In the genomic region with DNA sequence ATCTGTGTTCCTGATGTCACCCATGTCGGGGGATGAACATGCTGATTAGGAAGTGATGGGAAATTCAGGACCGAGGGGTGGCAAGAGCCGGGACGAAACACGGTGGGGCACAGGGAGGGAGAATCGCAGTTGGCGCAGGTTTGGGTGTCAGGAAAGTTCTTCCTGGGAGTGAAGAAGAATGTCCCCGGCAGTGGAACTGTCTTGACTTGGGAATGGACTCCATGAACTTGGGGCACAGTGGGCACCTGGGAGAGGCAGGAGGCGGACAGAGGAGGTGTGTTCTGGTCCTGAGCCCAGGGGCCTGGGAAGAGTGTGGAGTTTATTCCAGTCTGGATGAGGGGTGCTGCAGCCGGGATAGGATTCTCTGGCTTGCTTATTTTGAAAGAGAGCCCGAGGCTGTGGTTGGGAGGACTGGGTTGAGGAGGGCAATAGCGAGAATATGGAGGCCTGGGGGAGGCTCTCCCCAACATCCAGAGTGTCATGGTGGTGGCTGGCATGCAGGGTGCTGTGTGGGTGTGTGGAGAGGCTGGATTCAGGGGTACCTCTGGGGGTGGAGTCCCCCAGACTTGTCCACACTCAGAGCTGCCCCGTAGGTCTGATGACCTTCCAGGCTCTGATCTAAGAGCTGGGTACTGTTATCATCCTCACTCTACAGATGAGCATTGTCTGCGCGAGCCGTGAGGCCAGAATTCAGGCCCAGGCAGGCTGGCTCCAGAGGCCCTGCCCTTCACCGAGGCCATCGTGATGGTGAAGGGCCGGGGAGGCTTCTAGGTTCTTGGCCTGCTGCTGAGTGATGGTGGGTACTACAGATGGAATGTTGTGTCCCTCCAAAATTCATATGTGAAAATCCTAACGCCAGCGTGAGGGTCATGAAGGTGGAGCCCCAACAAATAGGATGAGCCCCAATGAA, we compare ENCODE assay signal across 9 cellular contexts.
"Had no signal": no experiment of that assay in that cellular context is flagged by ENCODE, and none has a peak within 500 bp of the region (broad histone marks: within the 10 kb centered on the region; RNA-seq: fewer than 3 reads in every experiment).

No MANE protein-coding gene starts in this region.

- ATAC-seq: activated CD8-positive, alpha-beta T cell treated with anti-CD3 and anti-CD28 coated beads for 36 hours; left lobe of liver had no signal

- H3K27me3 ChIP-seq: thyroid gland had no signal

- H3K9ac ChIP-seq: parathyroid adenoma had no signal

- DNase-seq: activated CD4-positive, CD25-positive, alpha-beta regulatory T cell treated with anti-CD3 and anti-CD28 coated beads, Interleukin-2, amount 50 U/mL, for 72 hours; activated CD8-positive, alpha-beta T cell treated with anti-CD3 and anti-CD28 coated beads for 36 hours; activated naive CD8-positive, alpha-beta T cell treated with anti-CD3 and anti-CD28 coated beads for 36 hours; activated T-cell treated with anti-CD3 and anti-CD28 coated beads for 4 hours; retina; thyroid gland had no signal

- H3K36me3 ChIP-seq: thyroid gland had no signal

- H3K79me2 ChIP-seq: parathyroid adenoma had no signal

- H3K4me3 ChIP-seq: skin epidermis, thyroid gland had no signal

- H3K4me1 ChIP-seq: parathyroid adenoma, thyroid gland had no signal

- H3K9me3 ChIP-seq: thyroid gland had no signal

- H3K27ac ChIP-seq: parathyroid adenoma, skin epidermis, thyroid gland had no signal
